8 cellular contexts compared by ENCODE assay signal in the genomic region with DNA sequence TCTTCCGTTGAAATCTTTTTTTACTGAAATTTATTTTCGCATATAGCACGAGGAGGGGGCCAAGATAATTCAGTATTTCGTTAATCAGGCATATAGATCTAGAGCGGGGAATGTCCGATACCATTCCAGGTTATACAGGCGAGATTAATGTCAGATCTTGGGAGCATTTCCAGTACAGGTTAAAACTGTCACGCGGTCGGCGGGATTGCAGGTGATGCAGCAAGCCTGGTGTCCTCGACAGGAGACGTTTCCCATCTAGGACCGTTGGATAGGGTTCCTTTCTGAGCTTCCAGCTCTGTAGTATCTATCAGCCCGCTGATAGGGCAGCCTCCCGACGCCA. TPM values are rescaled to one million over a fixed set of nuclear protein-coding genes. Genes with fewer than 3 reads are reported as not detected.
DNase-seq lines count a peak whose midpoint lies in the region; ATAC-seq, FAIRE-seq and TF ChIP-seq lines count a peak whose summit lies in the region.

No MANE protein-coding gene starts in this region.

- H3K4me3 ChIP-seq in AG04449 (ENCODE audit: low read depth, low read length) (peak overlapping the region; percentile 89), Karpas-422 (ENCODE audit: low read length) (peak overlapping the region; percentile 94)
- H3K4me3 ChIP-seq in naive thymus-derived CD4-positive, alpha-beta T cell (ENCODE audit: low read length) = peak overlapping the region; percentile 83

- peaks cover 19% of the 10 kb centered on the region for H3K36me3 ChIP-seq in Karpas-422 (ENCODE audit: insufficient read depth, low read length)
- peaks cover 0 to 5% (median 0%) of the 10 kb centered on the region in 3 experiments for H3K36me3 ChIP-seq in naive thymus-derived CD4-positive, alpha-beta T cell (ENCODE audit: control insufficient read depth in 2 of 3, insufficient read depth in 3 of 3, low read length in 3 of 3)

- peak overlapping the region; percentile 87 for H2AFZ ChIP-seq in Karpas-422 (ENCODE audit: low read length)

- no peak for TF ChIP-seq CTCF in AG04449 (IDR thresholded peaks at IDR 0.05; ENCODE audit: insufficient read depth, low read length, missing control alignments)

- no peaks in the 10 kb centered on the region for H3K27me3 ChIP-seq in Karpas-422 (ENCODE audit: low read length)
- H3K27me3 ChIP-seq in naive thymus-derived CD4-positive, alpha-beta T cell (ENCODE audit: control insufficient read depth in 2 of 2, insufficient read depth in 2 of 2, low read length in 2 of 2) = no peaks in the 10 kb centered on the region

- ATAC-seq in naive thymus-derived CD4-positive, alpha-beta T cell = no peak
- ATAC-seq in HG03045 (IDR thresholded peaks at IDR 0.05; ENCODE audit: unreplicated experiment) = no peak

- H3K4me1 ChIP-seq in Karpas-422 (ENCODE audit: low read length) = peaks cover 37% of the 10 kb centered on the region
- peaks cover 16 to 24% of the 10 kb centered on the region in 2 donors for H3K4me1 ChIP-seq in naive thymus-derived CD4-positive, alpha-beta T cell (ENCODE audit: control insufficient read depth in 2 of 2, insufficient read depth in 2 of 2, low read length in 2 of 2)

- H3K4me3 Mint-ChIP-seq in naive thymus-derived CD4-positive, alpha-beta T cell = peak overlapping the region; percentile 82 to 97 (median 92)

- no peaks in the 10 kb centered on the region for H3K9me2 ChIP-seq in Karpas-422 (replicated peaks; ENCODE audit: insufficient read depth, low read length)

- H3K27ac ChIP-seq in Karpas-422 (ENCODE audit: low read length) = no peak overlapping the region
- peak overlapping the region; percentile 75 for H3K27ac ChIP-seq in naive thymus-derived CD4-positive, alpha-beta T cell (ENCODE audit: low read depth, low read length)

- H4K20me1 ChIP-seq in Karpas-422 (ENCODE audit: insufficient read depth, low read depth, low read length) = no peaks in the 10 kb centered on the region

- peak overlapping the region; percentile 92 for H3K9ac ChIP-seq in Karpas-422 (ENCODE audit: low read length)

- DNase-seq in AG04449 (ENCODE audit: low read depth, low spot score) (no peak), Karpas-422 (no peak), middle frontal gyrus (ENCODE audit: extremely low spot score, low spot score) (no peak), NCI-H1048 (lab: John Stamatoyannopoulos, UW) (no peak), NCI-H524 treated with DMSO at 0.1 percent for 48 hours (lab: John Stamatoyannopoulos, UW) (no peak)
- no peak for DNase-seq in naive thymus-derived CD4-positive, alpha-beta T cell

- H3K36me3 Mint-ChIP-seq in naive thymus-derived CD4-positive, alpha-beta T cell = peaks cover 0 to 10% (median 0%) of the 10 kb centered on the region in 5 donors

- H3K79me2 ChIP-seq in Karpas-422 (ENCODE audit: low read length) = peaks cover 46% of the 10 kb centered on the region

- peak overlapping the region; percentile 92 to 96 (median 94) for H3K27ac Mint-ChIP-seq in naive thymus-derived CD4-positive, alpha-beta T cell

- POLR2A ChIA-PET in AG04449 (lab: Yijun Ruan, JAX) = interaction anchor here (0.5 to 1.4 kb wide), 6 partner anchors 11 to 118 kb away, joined by 3 to 6 read pairs (median 3); no protein-coding TSS in a partner anchor
- POLR2A ChIA-PET in naive thymus-derived CD4-positive, alpha-beta T cell (lab: Charles Lee) = interaction anchor here (0.6 to 2.3 kb wide), 12 partner anchors 8 to 311 kb away, joined by 3 to 13 read pairs (median 6); no protein-coding TSS in a partner anchor

- peaks cover 0 to 4% (median 0%) of the 10 kb centered on the region in 11 donors for H3K9me3 Mint-ChIP-seq in naive thymus-derived CD4-positive, alpha-beta T cell

- peaks cover 0 to 27% (median 0%) of the 10 kb centered on the region in 5 donors for H3K27me3 Mint-ChIP-seq in naive thymus-derived CD4-positive, alpha-beta T cell

- H3K9me3 ChIP-seq in Karpas-422 (ENCODE audit: low read length) = no peaks in the 10 kb centered on the region
- no peaks in the 10 kb centered on the region for H3K9me3 ChIP-seq in naive thymus-derived CD4-positive, alpha-beta T cell (ENCODE audit: control insufficient read depth in 2 of 3, low read length in 3 of 3)

- H3K4me2 ChIP-seq in Karpas-422 (ENCODE audit: low read depth, low read length, poor library complexity, severe bottlenecking) = peak overlapping the region; percentile 83

- intact Hi-C loops in naive thymus-derived CD4-positive, alpha-beta T cell (cut with micrococcal nuclease) = loop anchor here (1.0 to 10.0 kb wide), 11 partner anchors 11 to 908 kb away; a partner anchor contains a TSS

- peaks cover 16 to 51% (median 43%) of the 10 kb centered on the region in 7 donors for H3K4me1 Mint-ChIP-seq in naive thymus-derived CD4-positive, alpha-beta T cell

- CTCF ChIA-PET in AG04449 (lab: Yijun Ruan, JAX) = interaction anchor here (0.6 to 4.8 kb wide), 17 partner anchors 10 to 401 kb away, joined by 3 to 55 read pairs (median 4); no protein-coding TSS in a partner anchor
- CTCF ChIA-PET in naive thymus-derived CD4-positive, alpha-beta T cell (lab: Charles Lee) = interaction anchor here (1.2 to 3.3 kb wide), 6 partner anchors 8 to 261 kb away, joined by 3 to 22 read pairs (median 6); no protein-coding TSS in a partner anchor

- FAIRE-seq in colon (lab: Jason Lieb, UNC) = peak; percentile 55

RNA-seq across cellular contexts. Expression of a gene that starts 0.4 kb away (rescaled TPM):
- 20.0 and 52.4 TPM in 2 replicates for total RNA-seq in Karpas-422 (2014; rRNA removed; shearing (Covaris generic); ENCODE audit: low replicate concordance)
- 10 to 100 TPM; 18.4 to 43.6 (median 34.9) TPM for total RNA-seq in naive thymus-derived CD4-positive, alpha-beta T cell
- polyA plus RNA-seq in naive thymus-derived CD4-positive, alpha-beta T cell = 10 to 100 TPM; 37.8 to 44.5 TPM

RNA-seq across cellular contexts. Expression of a gene that starts 20.3 kb away (rescaled TPM):
- total RNA-seq in Karpas-422 (2014; rRNA removed; shearing (Covaris generic); ENCODE audit: low replicate concordance) = not detected in 2 replicates
- under 1 TPM in 1 of 5 experiments, not detected in 4; 0.51 TPM for total RNA-seq in naive thymus-derived CD4-positive, alpha-beta T cell
- not detected for polyA plus RNA-seq in naive thymus-derived CD4-positive, alpha-beta T cell

RNA-seq across cellular contexts. Expression of a gene that starts 56.1 kb away (rescaled TPM):
- not detected in 2 replicates for total RNA-seq in Karpas-422 (2014; rRNA removed; shearing (Covaris generic); ENCODE audit: low replicate concordance)
- not detected for total RNA-seq in naive thymus-derived CD4-positive, alpha-beta T cell
- polyA plus RNA-seq in naive thymus-derived CD4-positive, alpha-beta T cell = under 1 TPM in 1 of 2 donors, not detected in 1; 0.09 TPM
